ENCODE assay signal across 8 cellular contexts in the genomic region with DNA sequence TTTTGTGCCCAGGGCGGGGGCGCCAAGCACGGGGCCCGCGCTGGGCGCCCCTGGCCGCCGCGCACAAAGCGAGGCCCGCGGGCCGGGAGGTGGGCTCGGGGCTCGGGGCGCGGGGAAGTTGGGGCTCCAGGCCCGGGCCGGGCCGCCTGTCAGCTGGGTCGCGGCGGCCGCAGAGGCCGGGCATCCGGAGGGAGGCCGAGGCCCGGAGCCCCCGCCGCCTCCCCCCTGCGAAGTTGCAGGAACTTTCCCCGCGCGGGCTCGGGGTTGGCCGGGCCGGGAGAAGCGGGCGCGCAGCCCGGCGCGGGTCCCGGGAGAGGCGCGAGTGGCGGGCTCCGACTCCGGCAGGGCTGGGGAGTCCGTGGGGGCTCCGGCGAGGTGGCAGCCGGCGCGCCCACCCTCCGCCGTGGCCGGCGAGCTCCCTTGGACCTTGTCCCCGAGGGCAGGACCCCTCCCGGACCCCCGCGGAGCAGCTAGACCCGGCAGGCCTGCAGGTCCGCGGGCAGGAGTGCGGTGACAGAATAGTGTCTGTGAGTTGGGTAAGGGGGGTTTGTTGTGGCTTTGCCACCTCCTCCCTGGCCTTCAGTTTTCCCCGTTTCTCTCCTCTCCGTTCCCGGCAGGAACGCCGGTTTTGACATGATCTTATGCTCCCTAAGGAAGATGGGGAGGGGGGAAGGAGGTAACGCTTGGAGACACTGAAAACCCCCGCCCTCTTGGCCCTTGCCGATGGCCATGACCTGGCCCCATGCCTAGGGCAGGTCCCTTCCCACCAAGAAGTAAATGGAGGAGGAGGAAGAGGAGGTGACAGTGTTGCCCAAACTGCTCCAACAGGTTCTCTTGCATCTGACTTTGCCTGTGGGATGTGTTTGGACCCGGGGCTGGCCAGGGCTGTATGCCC. TPM values are rescaled to one million over a fixed set of nuclear protein-coding genes. Genes with fewer than 3 reads are reported as not detected.
DNase-seq lines count a peak whose midpoint lies in the region; ATAC-seq, FAIRE-seq and TF ChIP-seq lines count a peak whose summit lies in the region.

No MANE protein-coding gene starts in this region.

- peak overlapping the region; percentile 78 to 94 (median 85) for H3K27ac Mint-ChIP-seq in CD8-positive, alpha-beta memory T cell
- H3K27ac Mint-ChIP-seq in central memory CD8-positive, alpha-beta T cell (ENCODE audit: low read depth), result peak overlapping the region; percentile 92

- no TSS peak for BruUV-seq in PC-3 (replicated peaks; lab: Mats Ljungman, UMichigan)
- BruUV-seq in HepG2 (replicated peaks; lab: Mats Ljungman, UMichigan), result TSS peak; percentile 46

- intact Hi-C loops in PC-3 (cut with micrococcal nuclease), result no loop called here
- intact Hi-C loops in HepG2 (cut with micrococcal nuclease; ENCODE audit: unreplicated experiment), result no loop called here

- WGBS in HepG2 (ENCODE audit: low lambda C conversion rate), result 2% methylated on average over 11 of the region's 76 CpGs

- no peaks in the 10 kb centered on the region for H3K27me3 ChIP-seq in CD8-positive, alpha-beta memory T cell (ENCODE audit: insufficient read depth, low read length, poor library complexity, severe bottlenecking)
- H3K27me3 ChIP-seq in PC-3 (ENCODE audit: low read length) (no peaks in the 10 kb centered on the region), HepG2 (ENCODE audit: control insufficient read depth in 1 of 2, insufficient read depth in 2 of 2, low read length in 2 of 2) (no peaks in the 10 kb centered on the region; a peak in 1 of 5 replicates)

- H3K36me3 ChIP-seq in CD8-positive, alpha-beta memory T cell (ENCODE audit: insufficient read depth, low read length), result no peaks in the 10 kb centered on the region
- H3K36me3 ChIP-seq in PC-3 (ENCODE audit: low read depth, low read length) (no peaks in the 10 kb centered on the region), HepG2 (replicated peaks in 1 of 2; ENCODE audit: control insufficient read depth in 1 of 2, insufficient read depth in 2 of 2, low read length in 2 of 2) (no peaks in the 10 kb centered on the region)

- no peaks in the 10 kb centered on the region for H3K9me3 Mint-ChIP-seq in CD8-positive, alpha-beta memory T cell
- no peaks in the 10 kb centered on the region for H3K9me3 Mint-ChIP-seq in central memory CD8-positive, alpha-beta T cell

- H2AFZ ChIP-seq in PC-3 (ENCODE audit: low read length), result peak overlapping the region; percentile 58
- no peak overlapping the region for H2AFZ ChIP-seq in HepG2 (ENCODE audit: low read length)

- DNase-seq in CD8-positive, alpha-beta memory T cell, result peak in 2 of 5 donors; percentile 24 to 43
- peak; percentile 60 for DNase-seq in PC-3
- no peak for DNase-seq in central memory CD8-positive, alpha-beta T cell (ENCODE audit: low spot score in 2 of 2)
- DNase-seq in HepG2 (ENCODE audit: low spot score), result no peak
- DNase-seq in DMS114 treated with DMSO at 0.1 percent for 48 hours (lab: John Stamatoyannopoulos, UW; ENCODE audit: unreplicated experiment), result no peak

- POLR2A ChIA-PET in CD8-positive, alpha-beta memory T cell (lab: Charles Lee), result interaction anchor here (1.3 kb wide), 1 partner anchor 11 kb away, joined by 9 read pairs; no protein-coding TSS in a partner anchor
- POLR2A ChIA-PET in PC-3 (lab: Charles Lee; ENCODE audit: unreplicated experiment), result no interaction called here
- POLR2A ChIA-PET in HepG2 (lab: Yijun Ruan, JAX), result interaction anchor here (2.3 kb wide), 1 partner anchor 11 kb away, joined by 8 read pairs; no protein-coding TSS in a partner anchor

- in situ Hi-C loops in HepG2 (cut with HindIII; ENCODE audit: extremely low pct_ligation_motif_present, low pct_unique_long_range_greater_than_20kb), result no loop called here

- no peaks in the 10 kb centered on the region for H3K9me3 ChIP-seq in CD8-positive, alpha-beta memory T cell (ENCODE audit: low read length)
- H3K9me3 ChIP-seq in PC-3 (ENCODE audit: low read length) (no peaks in the 10 kb centered on the region), HepG2 (ENCODE audit: low read length) (no peaks in the 10 kb centered on the region)

- H3K4me1 ChIP-seq in CD8-positive, alpha-beta memory T cell (ENCODE audit: insufficient read depth, low read length), result peaks cover 21% of the 10 kb centered on the region
- H3K4me1 ChIP-seq in PC-3 (ENCODE audit: insufficient read depth, low read length) (peaks cover 12% of the 10 kb centered on the region), HepG2 (ENCODE audit: insufficient read depth, low read length) (peaks cover 57% of the 10 kb centered on the region)

- peak overlapping the region; percentile 84 to 95 (median 88) for H3K4me3 Mint-ChIP-seq in CD8-positive, alpha-beta memory T cell
- peak overlapping the region; percentile 82 for H3K4me3 Mint-ChIP-seq in central memory CD8-positive, alpha-beta T cell

- TF ChIP-seq EP300 in HepG2 (IDR thresholded peaks at IDR 0.05; ENCODE audit: low read depth in 2 of 2, low read length in 2 of 2), result no peak
- no peak for TF ChIP-seq EP300 in HepG2 (CRISPR knock-in tag; IDR thresholded peaks at IDR 0.05; ENCODE audit: borderline replicate concordance)

- FAIRE-seq in HepG2 (lab: Jason Lieb, UNC), result no peak

- H3K4me2 ChIP-seq in PC-3 (ENCODE audit: low read length) (peak overlapping the region; percentile 88), HepG2 (ENCODE audit: low read depth, low read length) (peak overlapping the region; percentile 92)

- H3K4me1 Mint-ChIP-seq in CD8-positive, alpha-beta memory T cell, result peaks cover 50 to 69% (median 59%) of the 10 kb centered on the region in 3 donors
- H3K4me1 Mint-ChIP-seq in central memory CD8-positive, alpha-beta T cell, result peaks cover 55% of the 10 kb centered on the region

- H3F3A ChIP-seq in PC-3 (ENCODE audit: low read length, unreplicated experiment), result no peaks in the 10 kb centered on the region

- peak overlapping the region; percentile 67 for H3K9ac ChIP-seq in PC-3 (ENCODE audit: low read length)
- H3K9ac ChIP-seq in HepG2 (ENCODE audit: insufficient read depth, low read depth, low read length), result peak overlapping the region; percentile 77

- H3K9me2 ChIP-seq in PC-3 (replicated peaks; ENCODE audit: low read length), result no peaks in the 10 kb centered on the region

- ATAC-seq in GM21529 (IDR thresholded peaks at IDR 0.05; ENCODE audit: unreplicated experiment) (peak; percentile 24), PC-3 (peak; percentile 29), HepG2 (peak; percentile 5), HG02981 (IDR thresholded peaks at IDR 0.05; ENCODE audit: unreplicated experiment) (no peak)
- no peak for ATAC-seq in central memory CD8-positive, alpha-beta T cell (replicated peaks; ENCODE audit: extremely low read depth, poor library complexity, severe bottlenecking)

- H3K27me3 Mint-ChIP-seq in CD8-positive, alpha-beta memory T cell, result peaks cover 0 to 3% of the 10 kb centered on the region in 2 donors
- no peaks in the 10 kb centered on the region for H3K27me3 Mint-ChIP-seq in central memory CD8-positive, alpha-beta T cell

- H3K27ac ChIP-seq in CD8-positive, alpha-beta memory T cell (ENCODE audit: low read depth, low read length), result peak overlapping the region; percentile 31
- H3K27ac ChIP-seq in PC-3 (ENCODE audit: low read length) (no peak overlapping the region), HepG2 (ENCODE audit: extremely low read length, insufficient read depth, low read length) (no peak overlapping the region), temporal lobe (ENCODE audit: low read depth, low read length) (peak overlapping the region; percentile 45)

- TF ChIP-seq RAD21 in HepG2 (CRISPR knock-in tag; IDR thresholded peaks at IDR 0.05), result peak; percentile 30; the same call in 1 of the 2 replicates

- H3K4me3 ChIP-seq in CD8-positive, alpha-beta memory T cell (ENCODE audit: low read length), result peak overlapping the region; percentile 56
- H3K4me3 ChIP-seq in PC-3 (ENCODE audit: low read length) (peak overlapping the region; percentile 73), HepG2 (replicated peaks in 1 of 3; ENCODE audit: insufficient read depth in 1 of 3, low read depth in 2 of 3, low read length in 3 of 3) (peak overlapping the region; percentile 79 to 83 (median 79))

- TF ChIP-seq CTCF in PC-3 (conservative IDR thresholded peaks at IDR 0.05; ENCODE audit: low read depth, low read length), result no peak
- TF ChIP-seq CTCF in HepG2 (CRISPR knock-in tag; IDR thresholded peaks at IDR 0.05), result no peak

- no peaks in the 10 kb centered on the region for H4K20me1 ChIP-seq in PC-3 (ENCODE audit: low read length)
- H4K20me1 ChIP-seq in HepG2 (ENCODE audit: insufficient read depth, low read length), result peaks cover 21% of the 10 kb centered on the region

- TF ChIP-seq POLR2A in HepG2 (IDR thresholded peaks at IDR 0.05; ENCODE audit: insufficient read depth in 1 of 2, low read depth in 2 of 2, low read length in 2 of 2), result no peak

- CTCF ChIA-PET in CD8-positive, alpha-beta memory T cell (lab: Charles Lee), result no interaction called here
- CTCF ChIA-PET in PC-3 (lab: Charles Lee) (no interaction called here), HepG2 (lab: Yijun Ruan, JAX; ENCODE audit: low intra/inter-chr PET ratio, low total read pairs) (interaction anchor here (0.8 kb wide), 1 partner anchor 11 kb away, joined by 3 read pairs; no protein-coding TSS in a partner anchor)

- peaks cover 60% of the 10 kb centered on the region for H3K79me2 ChIP-seq in PC-3 (ENCODE audit: low read length)
- peaks cover 28% of the 10 kb centered on the region for H3K79me2 ChIP-seq in HepG2 (ENCODE audit: insufficient read depth, low read length)

- H3K36me3 Mint-ChIP-seq in CD8-positive, alpha-beta memory T cell, result peaks cover 0 to 6% (median 0%) of the 10 kb centered on the region in 3 donors
- H3K36me3 Mint-ChIP-seq in central memory CD8-positive, alpha-beta T cell (ENCODE audit: insufficient read depth), result peaks cover 14% of the 10 kb centered on the region

RNA-seq across cellular contexts. Expression of a gene that starts 0.9 kb away (rescaled TPM):
- total RNA-seq in CD8-positive, alpha-beta memory T cell, result 10 to 100 TPM; 22.4 to 25.0 TPM
- 3.0 TPM for polyA plus RNA-seq in CD8-positive, alpha-beta memory T cell
- total RNA-seq in PC-3 (2014; rRNA removed) (10.6 and 12.0 TPM in 2 replicates), HepG2 (2016; rRNA removed; fragmentation: Illumina TruSeq; extraction: Trizol) (9.1 and 9.3 TPM in 2 replicates), temporal lobe (29.3 TPM)
- total RNA-seq in HepG2 (2016; cell fraction: cytosol; rRNA removed; fragmentation: Illumina TruSeq; extraction: Trizol; ENCODE audit: low read depth), result 0.81 and 1.1 TPM in 2 replicates
- total RNA-seq in HepG2 (2016; cell fraction: insoluble cytoplasmic fraction; rRNA removed; fragmentation: Illumina TruSeq; extraction: Trizol), result 7.2 and 9.5 TPM in 2 replicates
- 4.9 and 5.3 TPM in 2 replicates for total RNA-seq in HepG2 (2016; cell fraction: membrane; rRNA removed; fragmentation: Illumina TruSeq; extraction: Trizol)
- 8.3 and 9.2 TPM in 2 replicates for total RNA-seq in HepG2 (2016; cell fraction: nucleus; rRNA removed; fragmentation: Illumina TruSeq; extraction: Trizol)
- 6.6 and 7.0 TPM in 2 replicates for polyA plus RNA-seq in HepG2 (2011; rRNA removed)
- 4.2 and 4.7 TPM in 2 replicates for polyA plus RNA-seq in HepG2 (2011; cell fraction: cytosol; rRNA removed)
- 10.7 and 12.3 TPM in 2 replicates for polyA plus RNA-seq in HepG2 (2011; cell fraction: nucleus; rRNA removed)
- polyA plus RNA-seq in HepG2 (2012), result 6.9 and 7.1 TPM in 2 replicates
- polyA plus RNA-seq in HepG2 (2016; cell fraction: cytosol; fragmentation: Illumina TruSeq; extraction: Trizol; ENCODE audit: low read depth), result 0.63 TPM in 2 replicates
- 9.5 and 12.0 TPM in 2 replicates for polyA plus RNA-seq in HepG2 (2016; cell fraction: insoluble cytoplasmic fraction; fragmentation: Illumina TruSeq; extraction: Trizol; ENCODE audit: low read depth)
- polyA plus RNA-seq in HepG2 (2016; cell fraction: membrane; fragmentation: Illumina TruSeq; extraction: Trizol; ENCODE audit: low read depth), result 3.9 and 4.0 TPM in 2 replicates
- polyA plus RNA-seq in HepG2 (2016; cell fraction: nucleus; fragmentation: Illumina TruSeq; extraction: Trizol; ENCODE audit: insufficient read depth, low read depth), result 23.0 and 24.9 TPM in 2 replicates
- polyA minus RNA-seq in HepG2 (2011; rRNA and poly(A)+ RNA removed; ENCODE audit: low replicate concordance), result 4.6 and 6.3 TPM in 2 replicates
- polyA minus RNA-seq in HepG2 (2011; cell fraction: cytosol; rRNA and poly(A)+ RNA removed), result 4.8 and 5.0 TPM in 2 replicates
- polyA minus RNA-seq in HepG2 (2011; cell fraction: nucleus; rRNA and poly(A)+ RNA removed), result 4.2 and 5.1 TPM in 2 replicates

Comparison
In these comparisons a context has a peak if more than half of its experiments do, and no peak if none do; other contexts are left out.
1. H3K27ac ChIP-seq: peak in CD8-positive, alpha-beta memory T cell (single experiment) and temporal lobe (single experiment); none in PC-3 (single experiment) and HepG2 (single experiment).
2. ATAC-seq: peak in GM21529 (single experiment), PC-3 (single experiment) and HepG2 (single experiment); none in central memory CD8-positive, alpha-beta T cell (single experiment) and HG02981 (single experiment).
3. Peak in every context shown above with its lines, with median percentiles within 50 percentile points of each other: H3K4me3 ChIP-seq.